In genomic region chr22:32185821-32186220, GRCh38 we compare ENCODE assay signal across 33 cellular contexts. TPM values are rescaled to one million over a fixed set of nuclear protein-coding genes. Genes with fewer than 3 reads are reported as not detected.
"Had no signal": no experiment of that assay in that cellular context is flagged by ENCODE, and none has a peak within 500 bp of the region (broad histone marks: within the 10 kb centered on the region; RNA-seq: fewer than 3 reads in every experiment).

No MANE protein-coding gene starts in this region.

- DNase-seq: cortex of kidney; effector memory CD8-positive, alpha-beta T cell; erythroblast; esophagus squamous epithelium; foreskin melanocyte; glutamatergic neuron; heart right ventricle; hippocampal formation; kidney glomerular epithelial cell; left ventricle myocardium superior; lower lobe of right lung; naive thymus-derived CD8-positive, alpha-beta T cell; nephron progenitor cell; pancreas; stimulated activated CD4-positive, alpha-beta T cell treated with anti-CD3 and anti-CD28 coated beads, Interleukin-12 subunit alpha, Interleukin-12 subunit beta, amount 100 ng/mL, for 4 hours; stimulated activated CD4-positive, alpha-beta T cell treated with anti-CD3 and anti-CD28 coated beads, Interleukin-1b, Interleukin-23, amount 100 ng/mL, for 48 hours; stimulated activated CD4-positive, alpha-beta T cell treated with anti-CD3 and anti-CD28 coated beads, Interleukin-4, amount 100 ng/mL, for 1 hour; stimulated activated CD8-positive, alpha-beta memory T cell treated with anti-CD3 and anti-CD28 coated beads, Interleukin-4, amount 100 ng/mL, for 48 hours; stimulated activated naive CD4-positive, alpha-beta T cell; stimulated activated naive CD8-positive, alpha-beta T cell treated with anti-CD3 and anti-CD28 coated beads, Interleukin-15, amount 100 ng/mL, for 72 hours; transverse colon; upper lobe of right lung; uterus had no signal

- H3K36me3 Mint-ChIP-seq: naive thymus-derived CD8-positive, alpha-beta T cell had no signal

- H3K9me3 ChIP-seq: esophagus squamous epithelium, heart right ventricle, lower lobe of right lung, neutrophil, pancreas, prostate gland, right atrium auricular region, suprapubic skin, transverse colon, upper lobe of right lung, uterus had no signal

- H3K4me3 Mint-ChIP-seq: effector memory CD8-positive, alpha-beta T cell; naive thymus-derived CD8-positive, alpha-beta T cell; nephron progenitor cell; stimulated activated naive CD8-positive, alpha-beta T cell treated with anti-CD3 and anti-CD28 coated beads, Interleukin-15, amount 100 ng/mL, for 72 hours had no signal

- H3K4me1 ChIP-seq: esophagus squamous epithelium, heart right ventricle, lower lobe of right lung, pancreas, prostate gland, right atrium auricular region, suprapubic skin, transverse colon, upper lobe of right lung, uterus had no signal

- H3K27me3 Mint-ChIP-seq: stimulated activated naive CD8-positive, alpha-beta T cell treated with anti-CD3 and anti-CD28 coated beads, Interleukin-15, amount 100 ng/mL, for 72 hours had no signal

- H3K4me3 ChIP-seq: esophagus squamous epithelium, heart right ventricle, lower lobe of right lung, pancreas, prostate gland, right atrium auricular region, smooth muscle cell, suprapubic skin, transverse colon, upper lobe of right lung, uterus had no signal

- H3K9me3 Mint-ChIP-seq: effector memory CD8-positive, alpha-beta T cell; nephron progenitor cell; stimulated activated naive CD8-positive, alpha-beta T cell treated with anti-CD3 and anti-CD28 coated beads, Interleukin-15, amount 100 ng/mL, for 72 hours had no signal

- H3K4me1 Mint-ChIP-seq: naive thymus-derived CD8-positive, alpha-beta T cell; nephron progenitor cell; stimulated activated naive CD8-positive, alpha-beta T cell treated with anti-CD3 and anti-CD28 coated beads, Interleukin-15, amount 100 ng/mL, for 72 hours had no signal

- H3K27ac ChIP-seq: esophagus squamous epithelium, heart right ventricle, lower lobe of right lung, neutrophil, pancreas, prostate gland, right atrium auricular region, suprapubic skin, transverse colon, upper lobe of right lung, uterus had no signal

- H3K27me3 ChIP-seq: pancreas, right atrium auricular region, uterus had no signal

- H3K36me3 ChIP-seq: esophagus squamous epithelium, heart right ventricle, lower lobe of right lung, neutrophil, pancreas, prostate gland, right atrium auricular region, suprapubic skin, transverse colon, upper lobe of right lung, uterus had no signal

- H3K4me2 ChIP-seq: smooth muscle cell had no signal

- ATAC-seq: effector memory CD8-positive, alpha-beta T cell; heart right ventricle; left ventricle myocardium superior; lower lobe of right lung; naive thymus-derived CD8-positive, alpha-beta T cell; sciatic nerve; stimulated activated naive CD8-positive, alpha-beta T cell treated with anti-CD3 and anti-CD28 coated beads, Interleukin-15, amount 100 ng/mL, for 72 hours; upper lobe of right lung had no signal

- H3K27ac Mint-ChIP-seq: effector memory CD8-positive, alpha-beta T cell; naive thymus-derived CD8-positive, alpha-beta T cell; nephron progenitor cell; stimulated activated naive CD8-positive, alpha-beta T cell treated with anti-CD3 and anti-CD28 coated beads, Interleukin-15, amount 100 ng/mL, for 72 hours had no signal

RNA-seq across cellular contexts. Expression of gene RFPL2, which starts 19.1 kb away (rescaled TPM):
- total RNA-seq: esophagus squamous epithelium, heart right ventricle, left ventricle myocardium superior, lower lobe of right lung, mesenteric fat pad, myocyte, right atrium auricular region, sciatic nerve, smooth muscle cell, suprapubic skin, transverse colon, upper lobe of right lung, uterus had no signal
- polyA plus RNA-seq: smooth muscle cell had no signal

RNA-seq across cellular contexts. Expression of gene C22orf42, which starts 26.7 kb away (rescaled TPM):
- total RNA-seq: dermis microvascular lymphatic vessel endothelial cell; esophagus squamous epithelium; heart right ventricle; left ventricle myocardium superior; lower lobe of right lung; mesenteric fat pad; myocyte; naive thymus-derived CD8-positive, alpha-beta T cell; omental fat pad; right atrium auricular region; sciatic nerve; smooth muscle cell; suprapubic skin; transverse colon; upper lobe of right lung; uterus had no signal
- polyA plus RNA-seq: heart right ventricle; naive thymus-derived CD8-positive, alpha-beta T cell; smooth muscle cell had no signal
